Comparison of ENCODE assay signal across 11 cellular contexts in the genomic region with DNA sequence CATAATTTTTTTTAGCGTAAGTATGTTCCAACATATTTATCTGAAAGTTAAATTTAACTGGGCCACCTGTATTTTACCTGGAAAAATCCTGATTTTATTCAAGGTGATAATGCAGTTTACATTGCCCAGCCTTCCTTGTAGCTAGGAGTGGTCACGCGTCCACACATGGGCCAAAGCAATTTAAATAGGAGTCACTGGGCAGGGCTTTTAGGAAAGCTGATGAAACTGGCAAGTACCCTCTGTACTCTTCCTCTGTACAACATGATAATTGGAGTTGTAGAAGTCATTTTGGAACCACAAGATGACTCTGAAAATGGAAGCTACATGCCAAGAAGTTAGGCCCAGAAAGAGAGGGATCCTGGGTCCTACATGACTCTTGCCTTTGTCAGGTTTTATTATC.
"Had no signal": no experiment of that assay in that cellular context is flagged by ENCODE, and none has a peak within 500 bp of the region (broad histone marks: within the 10 kb centered on the region; RNA-seq: fewer than 3 reads in every experiment).

No MANE protein-coding gene starts in this region.

- H3K9me3 ChIP-seq: heart right ventricle, upper lobe of left lung had no signal

- DNase-seq: activated naive CD4-positive, alpha-beta T cell; activated naive CD8-positive, alpha-beta T cell treated with anti-CD3 and anti-CD28 coated beads, Interleukin-2, amount 10 ng/mL, durations not matched to agents 7 days and 5 days; activated T-cell treated with anti-CD3 and anti-CD28 coated beads for 4 hours; anterior cingulate cortex; cerebellar nuclear complex; effector CD8-positive, alpha-beta T cell; heart right ventricle; midbrain; upper lobe of left lung had no signal

- H3K27me3 ChIP-seq: heart right ventricle, upper lobe of left lung had no signal

- H3K27ac ChIP-seq: upper lobe of left lung had no signal

- ATAC-seq: stimulated activated memory B cell treated with anti-CD40 and anti-IgM and Interleukin-4, amounts not matched to agents 10 μg/mL and 1 μg/mL and 100 μg/mL, for 72 hours had no signal

- H3K36me3 ChIP-seq: heart right ventricle, upper lobe of left lung had no signal

- H3K4me3 ChIP-seq: heart right ventricle, lung, upper lobe of left lung had no signal
